ENCODE assay signal across 1 cellular context in the genomic region with DNA sequence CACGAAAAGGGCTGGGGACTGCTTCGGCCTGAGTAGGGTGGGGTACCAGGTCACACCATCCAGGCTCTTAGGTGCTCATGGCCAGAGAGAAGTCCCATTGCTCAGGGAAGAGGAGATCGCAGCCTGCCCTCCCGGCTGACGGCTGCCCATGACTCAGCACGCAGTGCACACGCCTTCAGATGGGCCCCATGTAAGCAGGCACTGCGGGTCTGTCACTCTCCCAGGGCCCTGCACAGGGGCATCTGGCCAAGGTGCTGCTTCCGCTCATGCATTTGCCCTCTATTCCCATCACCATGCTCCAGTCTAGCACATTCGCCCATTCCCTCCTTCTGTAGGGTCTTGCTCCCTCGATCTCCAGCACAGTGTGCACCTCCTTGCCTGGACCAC.
TF ChIP-seq lines count a peak whose summit lies in the region.

No MANE protein-coding gene starts in this region.

TF ChIP-seq in SK-N-SH, 30 proteins besides CTCF, POLR2A, EP300 and RAD21 (continued from another document):
- TF ChIP-seq REST (IDR thresholded peaks at IDR 0.05; ENCODE audit: low read depth, low read length) (no peak), FOXM1 (IDR thresholded peaks at IDR 0.05; ENCODE audit: low read depth) (no peak), MEF2A (IDR thresholded peaks at IDR 0.05; ENCODE audit: borderline replicate concordance, low read depth) (no peak), MXI1 (IDR thresholded peaks at IDR 0.05; ENCODE audit: low read depth, low read length) (no peak)
- TF ChIP-seq, protein P1, sequence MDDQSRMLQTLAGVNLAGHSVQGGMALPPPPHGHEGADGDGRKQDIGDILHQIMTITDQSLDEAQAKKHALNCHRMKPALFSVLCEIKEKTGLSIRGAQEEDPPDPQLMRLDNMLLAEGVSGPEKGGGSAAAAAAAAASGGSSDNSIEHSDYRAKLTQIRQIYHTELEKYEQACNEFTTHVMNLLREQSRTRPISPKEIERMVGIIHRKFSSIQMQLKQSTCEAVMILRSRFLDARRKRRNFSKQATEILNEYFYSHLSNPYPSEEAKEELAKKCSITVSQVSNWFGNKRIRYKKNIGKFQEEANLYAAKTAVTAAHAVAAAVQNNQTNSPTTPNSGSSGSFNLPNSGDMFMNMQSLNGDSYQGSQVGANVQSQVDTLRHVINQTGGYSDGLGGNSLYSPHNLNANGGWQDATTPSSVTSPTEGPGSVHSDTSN (IDR thresholded peaks at IDR 0.05), result no peak
- TF ChIP-seq, protein P2, sequence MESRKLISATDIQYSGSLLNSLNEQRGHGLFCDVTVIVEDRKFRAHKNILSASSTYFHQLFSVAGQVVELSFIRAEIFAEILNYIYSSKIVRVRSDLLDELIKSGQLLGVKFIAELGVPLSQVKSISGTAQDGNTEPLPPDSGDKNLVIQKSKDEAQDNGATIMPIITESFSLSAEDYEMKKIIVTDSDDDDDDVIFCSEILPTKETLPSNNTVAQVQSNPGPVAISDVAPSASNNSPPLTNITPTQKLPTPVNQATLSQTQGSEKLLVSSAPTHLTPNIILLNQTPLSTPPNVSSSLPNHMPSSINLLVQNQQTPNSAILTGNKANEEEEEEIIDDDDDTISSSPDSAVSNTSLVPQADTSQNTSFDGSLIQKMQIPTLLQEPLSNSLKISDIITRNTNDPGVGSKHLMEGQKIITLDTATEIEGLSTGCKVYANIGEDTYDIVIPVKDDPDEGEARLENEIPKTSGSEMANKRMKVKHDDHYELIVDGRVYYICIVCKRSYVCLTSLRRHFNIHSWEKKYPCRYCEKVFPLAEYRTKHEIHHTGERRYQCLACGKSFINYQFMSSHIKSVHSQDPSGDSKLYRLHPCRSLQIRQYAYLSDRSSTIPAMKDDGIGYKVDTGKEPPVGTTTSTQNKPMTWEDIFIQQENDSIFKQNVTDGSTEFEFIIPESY (IDR thresholded peaks at IDR 0.05; ENCODE audit: borderline replicate concordance, low read depth), result no peak
- TF ChIP-seq, protein P3, sequence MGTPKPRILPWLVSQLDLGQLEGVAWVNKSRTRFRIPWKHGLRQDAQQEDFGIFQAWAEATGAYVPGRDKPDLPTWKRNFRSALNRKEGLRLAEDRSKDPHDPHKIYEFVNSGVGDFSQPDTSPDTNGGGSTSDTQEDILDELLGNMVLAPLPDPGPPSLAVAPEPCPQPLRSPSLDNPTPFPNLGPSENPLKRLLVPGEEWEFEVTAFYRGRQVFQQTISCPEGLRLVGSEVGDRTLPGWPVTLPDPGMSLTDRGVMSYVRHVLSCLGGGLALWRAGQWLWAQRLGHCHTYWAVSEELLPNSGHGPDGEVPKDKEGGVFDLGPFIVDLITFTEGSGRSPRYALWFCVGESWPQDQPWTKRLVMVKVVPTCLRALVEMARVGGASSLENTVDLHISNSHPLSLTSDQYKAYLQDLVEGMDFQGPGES (IDR thresholded peaks at IDR 0.05; ENCODE audit: low read depth, low read length), result no peak
